Comparison of ENCODE assay signal across 9 cellular contexts in the genomic region with DNA sequence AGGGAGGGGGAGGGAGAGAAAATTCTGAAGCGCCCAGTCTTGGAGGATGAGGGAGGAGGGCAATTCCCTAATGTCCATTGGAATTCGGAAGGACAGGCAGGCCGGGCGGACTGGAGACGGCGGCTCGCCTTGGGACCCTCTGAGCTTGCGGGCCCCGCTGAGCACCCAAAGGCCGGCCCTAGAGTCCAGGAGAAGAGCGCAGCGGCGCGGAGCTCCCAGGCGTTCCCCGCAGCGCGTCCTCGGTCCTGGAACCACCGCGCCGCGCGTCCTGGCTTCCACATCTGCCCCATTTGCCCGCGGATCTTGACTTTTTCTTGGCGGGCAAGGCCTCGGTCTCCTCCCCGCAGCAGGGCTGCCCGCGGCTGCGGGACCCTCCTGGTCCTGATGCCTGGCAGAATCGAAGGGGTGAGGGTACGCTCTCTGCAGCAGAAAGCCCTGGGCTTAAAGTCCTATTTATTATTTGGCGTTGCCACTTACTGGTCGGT. TPM values are rescaled to one million over a fixed set of nuclear protein-coding genes. Genes with fewer than 3 reads are reported as not detected.
DNase-seq lines count a peak whose midpoint lies in the region; ATAC-seq, FAIRE-seq and TF ChIP-seq lines count a peak whose summit lies in the region.
"Had no signal": no experiment of that assay in that cellular context is flagged by ENCODE, and none has a peak within 500 bp of the region (broad histone marks: within the 10 kb centered on the region; RNA-seq: fewer than 3 reads in every experiment).

No MANE protein-coding gene starts in this region.

- intact Hi-C loops in body of pancreas (cut with DNase I): no loop called here

- no peak for TF ChIP-seq POLR2A in body of pancreas (IDR thresholded peaks at IDR 0.05)

- no peak for FAIRE-seq in keratinocyte (lab: Jason Lieb, UNC)

- 3 to 5% methylated on average over 12 to 36 of the region's 36 CpGs for WGBS in body of pancreas, 2 donors

- no peak overlapping the region for H3K9ac ChIP-seq in keratinocyte (ENCODE audit: control insufficient read depth, extremely low read depth, insufficient read depth, low read length)
- peak overlapping the region in 2 of 3 donors; percentile 50 to 87 for H3K9ac ChIP-seq in skeletal muscle tissue (ENCODE audit: low read depth in 1 of 3, low read length in 3 of 3)

- H3K27me3 ChIP-seq in H7 (ENCODE audit: control insufficient read depth, insufficient read depth, low read length) (peaks cover 48% of the 10 kb centered on the region), body of pancreas (no peaks in the 10 kb centered on the region), keratinocyte (ENCODE audit: control insufficient read depth, extremely low read depth, insufficient read depth, low read length) (peaks cover 35% of the 10 kb centered on the region), skeletal muscle tissue (ENCODE audit: control insufficient read depth in 3 of 3, insufficient read depth in 3 of 3, low read length in 3 of 3) (peaks cover 0 to 26% (median 12%) of the 10 kb centered on the region in 3 donors), WERI-Rb-1 (ENCODE audit: insufficient read depth, low read depth, severe bottlenecking) (peaks cover 97% of the 10 kb centered on the region)

- peak overlapping the region; percentile 64 for H2AFZ ChIP-seq in keratinocyte (ENCODE audit: control insufficient read depth, low read length)

- H3K9me3 ChIP-seq in body of pancreas (no peaks in the 10 kb centered on the region), keratinocyte (ENCODE audit: control insufficient read depth, low read depth, low read length) (peaks cover 1% of the 10 kb centered on the region), skeletal muscle tissue (ENCODE audit: control insufficient read depth in 3 of 3, low read length in 3 of 3) (peaks cover 0 to 3% (median 2%) of the 10 kb centered on the region in 3 donors), WERI-Rb-1 (ENCODE audit: severe bottlenecking) (peaks cover 7% of the 10 kb centered on the region)

- no peaks in the 10 kb centered on the region for H4K20me1 ChIP-seq in keratinocyte (ENCODE audit: control insufficient read depth, extremely low read depth, insufficient read depth, low read length)

- TF ChIP-seq CTCF in body of pancreas (IDR thresholded peaks at IDR 0.05) (no peak), keratinocyte (optimal IDR thresholded peaks at IDR 0.05 in 1 of 3, IDR thresholded peaks at IDR 0.05 in 1 of 3, conservative IDR thresholded peaks at IDR 0.05 in 1 of 3; ENCODE audit: extremely low read depth in 1 of 3, insufficient read depth in 2 of 3, low read length in 3 of 3) (no peak), WERI-Rb-1 (IDR thresholded peaks at IDR 0.05; ENCODE audit: low read depth, low read length) (no peak)

- dilution Hi-C loops in keratinocyte (cut with MboI; ENCODE audit: extremely low pct_ligation_motif_present, low sequenced_read_pairs): no loop called here

- DNase-seq in H7: peak; percentile 73
- DNase-seq in body of pancreas: no peak
- no peak for DNase-seq in keratinocyte (ENCODE audit: low read depth, low spot score)
- no peak for DNase-seq in DMS79 treated with DMSO at 0.1 percent for 48 hours (lab: John Stamatoyannopoulos, UW)
- no peak for DNase-seq in WERI-Rb-1
- DNase-seq: activated CD8-positive, alpha-beta memory T cell treated with anti-CD3 and anti-CD28 coated beads, Interleukin-2, amount 10 ng/mL, durations not matched to agents 7 days and 5 days had no signal

- H3K4me2 ChIP-seq in keratinocyte (ENCODE audit: control insufficient read depth, extremely low read depth, insufficient read depth, low read depth, low read length): peak overlapping the region; percentile 73

- H3K4me3 ChIP-seq in H7 (ENCODE audit: insufficient read depth, low read depth, low read length): peak overlapping the region; percentile 57
- peak overlapping the region; percentile 17 to 34 for H3K4me3 ChIP-seq in body of pancreas
- peak overlapping the region in 2 of 3 experiments; percentile 52 to 58 for H3K4me3 ChIP-seq in keratinocyte (ENCODE audit: control insufficient read depth in 2 of 3, extremely low read depth in 1 of 3, insufficient read depth in 2 of 3, low read depth in 1 of 3, low read length in 3 of 3)
- peak overlapping the region; percentile 70 to 79 (median 72) for H3K4me3 ChIP-seq in skeletal muscle tissue (ENCODE audit: low read length in 3 of 3)
- H3K4me3 ChIP-seq in WERI-Rb-1 (ENCODE audit: low read depth, low read length): no peak overlapping the region

- H3K27ac ChIP-seq in body of pancreas (no peak overlapping the region), keratinocyte (ENCODE audit: control insufficient read depth, insufficient read depth, low read length) (no peak overlapping the region), skeletal muscle tissue (ENCODE audit: low read depth, low read length) (no peak overlapping the region), WERI-Rb-1 (no peak overlapping the region)

- no peaks in the 10 kb centered on the region for H3K79me2 ChIP-seq in keratinocyte (ENCODE audit: control insufficient read depth, insufficient read depth, low read length)

- H3K9me1 ChIP-seq in keratinocyte (ENCODE audit: control insufficient read depth, extremely low read depth, insufficient read depth, low read length): no peaks in the 10 kb centered on the region

- no peaks in the 10 kb centered on the region for H3K36me3 ChIP-seq in H7 (replicated peaks; ENCODE audit: control insufficient read depth, insufficient read depth, low read length)
- H3K36me3 ChIP-seq in body of pancreas (replicated peaks in 1 of 2; ENCODE audit: insufficient read depth in 1 of 2, low read depth in 2 of 2): no peaks in the 10 kb centered on the region
- H3K36me3 ChIP-seq in keratinocyte (ENCODE audit: control insufficient read depth in 2 of 2, extremely low read depth in 1 of 2, insufficient read depth in 2 of 2, low read length in 2 of 2): no peaks in the 10 kb centered on the region
- no peaks in the 10 kb centered on the region for H3K36me3 ChIP-seq in skeletal muscle tissue (ENCODE audit: control insufficient read depth in 3 of 3, insufficient read depth in 3 of 3, low read length in 3 of 3)
- H3K36me3 ChIP-seq in WERI-Rb-1: no peaks in the 10 kb centered on the region

- H3K4me1 ChIP-seq in body of pancreas (peaks cover 69% of the 10 kb centered on the region), keratinocyte (ENCODE audit: control insufficient read depth, extremely low read depth, insufficient read depth, low read length) (peaks cover 31% of the 10 kb centered on the region), skeletal muscle tissue (ENCODE audit: control insufficient read depth in 3 of 3, insufficient read depth in 3 of 3, low read length in 3 of 3) (peaks cover 23 to 38% (median 33%) of the 10 kb centered on the region in 3 donors)

- ATAC-seq in body of pancreas: no peak
- ATAC-seq in HG02973 (IDR thresholded peaks at IDR 0.05; ENCODE audit: unreplicated experiment): no peak
- ATAC-seq in GM21529 (IDR thresholded peaks at IDR 0.05; ENCODE audit: unreplicated experiment): no peak
- ATAC-seq: activated CD8-positive, alpha-beta memory T cell treated with anti-CD3 and anti-CD28 coated beads, Interleukin-2, amount 10 ng/mL, durations not matched to agents 7 days and 5 days had no signal

RNA-seq across cellular contexts. Expression of gene MLPH, which starts 0.7 kb away (rescaled TPM):
- 1.1 and 6.1 TPM in 2 replicates for total RNA-seq in H7 (2014; rRNA removed; shearing (Covaris generic))
- total RNA-seq in body of pancreas (10 to 100 TPM; 30.3 to 64.3 TPM), skeletal muscle tissue (not detected)
- 0.67 to 1.8 TPM (median 1.0 TPM) in 3 replicates for polyA plus RNA-seq in keratinocyte
- polyA plus RNA-seq in keratinocyte (2011; ENCODE audit: low read depth): 3.4 TPM
- 0.67 and 0.70 TPM in 2 replicates for polyA plus RNA-seq in keratinocyte (2011; cell fraction: cytosol; rRNA removed)
- 2.4 and 2.5 TPM in 2 replicates for polyA plus RNA-seq in keratinocyte (2011; cell fraction: nucleus; rRNA removed)
- 0.83 and 5.8 TPM in 2 replicates for polyA plus RNA-seq in keratinocyte (2012; ENCODE audit: low replicate concordance)
- polyA minus RNA-seq in keratinocyte: 1.9 to 3.7 TPM (median 3.0 TPM) in 3 replicates
- polyA minus RNA-seq in keratinocyte (2011; cell fraction: cytosol; rRNA and poly(A)+ RNA removed): 3.5 TPM
- 1.3 and 1.6 TPM in 2 replicates for polyA minus RNA-seq in keratinocyte (2011; cell fraction: nucleus; rRNA and poly(A)+ RNA removed)
- total RNA-seq: activated CD8-positive, alpha-beta memory T cell treated with anti-CD3 and anti-CD28 coated beads, Interleukin-2, amount 10 ng/mL, durations not matched to agents 7 days and 5 days had no signal
